ENCODE assay signal across 10 cellular contexts in genomic region chr1:19449454-19450228, GRCh38. TPM values are rescaled to one million over a fixed set of nuclear protein-coding genes. Genes with fewer than 3 reads are reported as not detected.
DNase-seq lines count a peak whose midpoint lies in the region; ATAC-seq and TF ChIP-seq lines count a peak whose summit lies in the region.
"Had no signal": no experiment of that assay in that cellular context is flagged by ENCODE, and none has a peak within 500 bp of the region (broad histone marks: within the 10 kb centered on the region; RNA-seq: fewer than 3 reads in every experiment).

No MANE protein-coding gene starts in this region.

- H3K4me3 ChIP-seq in adrenal gland (no peak overlapping the region), suprapubic skin (no peak overlapping the region), neuronal stem cell (ENCODE audit: low read length in 2 of 2) (no peak overlapping the region)

- H3K14ac ChIP-seq in neuronal stem cell (ENCODE audit: low read length) = no peak overlapping the region

- no peak overlapping the region for H2BK5ac ChIP-seq in neuronal stem cell (ENCODE audit: low read length)

- no peaks in the 10 kb centered on the region for H3K27me3 ChIP-seq in adrenal gland
- no peaks in the 10 kb centered on the region for H3K27me3 ChIP-seq in suprapubic skin
- H3K27me3 ChIP-seq in neuronal stem cell (ENCODE audit: control insufficient read depth in 3 of 3, insufficient read depth in 3 of 3, low read depth in 1 of 3, low read length in 3 of 3) = no peaks in the 10 kb centered on the region

- H2BK12ac ChIP-seq in neuronal stem cell (ENCODE audit: low read length) = no peak overlapping the region

- ATAC-seq in memory B cell (ENCODE audit: low read depth) = no peak

- H3K9ac ChIP-seq in neuronal stem cell (ENCODE audit: low read depth, low read length, poor library complexity) = no peak overlapping the region

- H2BK15ac ChIP-seq in neuronal stem cell (ENCODE audit: low read length) = no peak overlapping the region

- DNase-seq in T-helper 1 cell = no peak
- DNase-seq in adrenal gland = peak in 1 of 7 donors; percentile 52
- no peak for DNase-seq in memory B cell (ENCODE audit: low spot score in 2 of 2)
- DNase-seq in suprapubic skin (ENCODE audit: low spot score in 2 of 2) = no peak
- no peak for DNase-seq in KG1 (lab: John Stamatoyannopoulos, UW)
- DNase-seq in islet precursor cell = no peak
- no peak for DNase-seq in neuronal stem cell (ENCODE audit: low spot score)
- DNase-seq: NCI-H1436 treated with DMSO at 0.1 percent for 48 hours had no signal

- H3K9me3 Mint-ChIP-seq in T-helper 1 cell treated with Interleukin-12 subunit alpha and Interleukin-12 subunit beta and Interleukin-4 antibody, amounts not matched to agents 30 μg/mL and 1 μg/mL, for 36 hours = no peaks in the 10 kb centered on the region
- H3K9me3 Mint-ChIP-seq in memory B cell = no peaks in the 10 kb centered on the region
- H3K9me3 Mint-ChIP-seq: neural crest cell had no signal

- intact Hi-C loops in adrenal gland (cut with DNase I) = no loop called here

- no peaks in the 10 kb centered on the region for H3K27me3 Mint-ChIP-seq in T-helper 1 cell treated with Interleukin-12 subunit alpha and Interleukin-12 subunit beta and Interleukin-4 antibody, amounts not matched to agents 30 μg/mL and 1 μg/mL, for 36 hours (ENCODE audit: low read depth)
- no peaks in the 10 kb centered on the region for H3K27me3 Mint-ChIP-seq in memory B cell

- H3K9me3 ChIP-seq in adrenal gland (replicated peaks in 1 of 3) = no peaks in the 10 kb centered on the region
- no peaks in the 10 kb centered on the region for H3K9me3 ChIP-seq in suprapubic skin
- no peaks in the 10 kb centered on the region for H3K9me3 ChIP-seq in neuronal stem cell (replicated peaks in 1 of 2; ENCODE audit: control insufficient read depth in 2 of 2, insufficient read depth in 1 of 2, low read depth in 1 of 2, low read length in 2 of 2)

- TF ChIP-seq EP300 in suprapubic skin (IDR thresholded peaks at IDR 0.05) = no peak

- H3K4me1 Mint-ChIP-seq in T-helper 1 cell treated with Interleukin-12 subunit alpha and Interleukin-12 subunit beta and Interleukin-4 antibody, amounts not matched to agents 30 μg/mL and 1 μg/mL, for 36 hours (ENCODE audit: low read depth) = peaks cover 65% of the 10 kb centered on the region
- peaks cover 63% of the 10 kb centered on the region for H3K4me1 Mint-ChIP-seq in memory B cell

- H2AFZ ChIP-seq in neuronal stem cell (ENCODE audit: low read length) = no peak overlapping the region

- H3K36me3 ChIP-seq in adrenal gland (replicated peaks in 1 of 2) (no peaks in the 10 kb centered on the region), suprapubic skin (no peaks in the 10 kb centered on the region), neuronal stem cell (replicated peaks in 1 of 2; ENCODE audit: control insufficient read depth in 2 of 2, insufficient read depth in 2 of 2, low read length in 2 of 2) (peaks cover 2 to 29% of the 10 kb centered on the region in 2 donors)

- H3K27ac ChIP-seq in adrenal gland = peak overlapping the region; percentile 64 to 96 (median 84)
- H3K27ac ChIP-seq in suprapubic skin = peak overlapping the region; percentile 85
- no peak overlapping the region for H3K27ac ChIP-seq in neuronal stem cell (replicated peaks; ENCODE audit: low read length)

- no peak overlapping the region for H2BK120ac ChIP-seq in neuronal stem cell (ENCODE audit: low read depth, low read length)

- no peak overlapping the region for H3K4me3 Mint-ChIP-seq in T-helper 1 cell treated with Interleukin-12 subunit alpha and Interleukin-12 subunit beta and Interleukin-4 antibody, amounts not matched to agents 30 μg/mL and 1 μg/mL, for 36 hours
- no peak overlapping the region for H3K4me3 Mint-ChIP-seq in memory B cell

- no peak overlapping the region for H4K91ac ChIP-seq in neuronal stem cell (ENCODE audit: low read depth, low read length, poor library complexity)

- TF ChIP-seq POLR2A in adrenal gland (IDR thresholded peaks at IDR 0.05) = no peak
- TF ChIP-seq POLR2A in suprapubic skin (IDR thresholded peaks at IDR 0.05) = no peak

- H3K23ac ChIP-seq in neuronal stem cell (ENCODE audit: low read depth, low read length, poor library complexity) = no peak overlapping the region

- peaks cover 21% of the 10 kb centered on the region for H3K36me3 Mint-ChIP-seq in T-helper 1 cell treated with Interleukin-12 subunit alpha and Interleukin-12 subunit beta and Interleukin-4 antibody, amounts not matched to agents 30 μg/mL and 1 μg/mL, for 36 hours (ENCODE audit: low read depth)
- H3K36me3 Mint-ChIP-seq in memory B cell = peaks cover 13% of the 10 kb centered on the region

- no peak for TF ChIP-seq CTCF in adrenal gland (IDR thresholded peaks at IDR 0.05)
- TF ChIP-seq CTCF in suprapubic skin (IDR thresholded peaks at IDR 0.05) = no peak

- H3K4me1 ChIP-seq in adrenal gland (replicated peaks in 1 of 2) (peaks cover 49 to 89% of the 10 kb centered on the region in 2 donors), suprapubic skin (peaks cover 91% of the 10 kb centered on the region), neuronal stem cell (ENCODE audit: control insufficient read depth in 2 of 2, insufficient read depth in 1 of 2, low read depth in 1 of 2, low read length in 2 of 2) (peaks cover 9 to 28% of the 10 kb centered on the region in 2 donors)

- H3K79me1 ChIP-seq in neuronal stem cell (ENCODE audit: low read depth, low read length) = peaks cover 8% of the 10 kb centered on the region

- H3K4ac ChIP-seq in neuronal stem cell (ENCODE audit: low read length) = no peak overlapping the region

- H3K27ac Mint-ChIP-seq in T-helper 1 cell treated with Interleukin-12 subunit alpha and Interleukin-12 subunit beta and Interleukin-4 antibody, amounts not matched to agents 30 μg/mL and 1 μg/mL, for 36 hours = peak overlapping the region; percentile 64
- H3K27ac Mint-ChIP-seq in memory B cell = peak overlapping the region; percentile 87

- no peak overlapping the region for H3K18ac ChIP-seq in neuronal stem cell (ENCODE audit: low read length)

- WGBS in adrenal gland, 4 donors = 57 to 69% (median 58%) methylated on average over 13 of the region's 13 CpGs
- 75% methylated on average over 13 of the region's 13 CpGs for WGBS in suprapubic skin
- WGBS in neuronal stem cell (ENCODE audit: extremely low coverage in 2 of 2, insufficient read length in 2 of 2, insufficient replicate concordance in 1 of 2), 2 donors = no CpG with 5 or more reads among the region's 13 CpGs

- H3K4me2 ChIP-seq in neuronal stem cell (ENCODE audit: insufficient read depth, low read length, poor library complexity, severe bottlenecking) = no peak overlapping the region

- H2AK5ac ChIP-seq in neuronal stem cell (ENCODE audit: low read depth, low read length) = no peak overlapping the region

- no peak overlapping the region for H4K8ac ChIP-seq in neuronal stem cell (ENCODE audit: low read depth, low read length)

RNA-seq across cellular contexts. Expression of gene CAPZB, which starts 35.7 kb away (rescaled TPM):
- total RNA-seq in adrenal gland = 100 to 1,000 TPM; 110 to 386 (median 204) TPM
- 100 to 1,000 TPM; 156 to 314 (median 171) TPM for polyA plus RNA-seq in adrenal gland
- total RNA-seq in suprapubic skin = 100 to 1,000 TPM; 101 to 130 (median 126) TPM
- 295 TPM for polyA plus RNA-seq in neuronal stem cell (2013, experiment 1 of 2)
- 299 TPM for polyA plus RNA-seq in neuronal stem cell (2013, experiment 2 of 2)
